In the genomic region with DNA sequence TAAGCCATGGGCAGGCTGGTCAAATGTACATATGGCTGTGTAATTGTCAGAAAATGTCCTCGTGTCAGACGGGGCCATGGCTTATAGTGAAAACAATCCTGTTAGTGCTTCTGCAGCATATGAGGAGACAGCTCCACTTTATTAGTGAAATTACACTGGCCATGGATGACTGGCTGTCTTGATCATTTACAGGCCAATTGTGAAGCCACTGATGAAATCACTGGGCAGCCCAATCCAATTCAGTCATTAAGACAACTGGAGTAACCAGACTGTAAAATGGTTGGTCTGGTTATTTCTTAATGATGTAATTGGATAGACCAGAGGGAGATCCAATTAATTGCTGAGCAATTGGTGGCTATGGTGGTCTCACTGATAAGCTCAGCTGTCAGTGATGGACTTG, we compare ENCODE assay signal across 28 cellular contexts.
"Had no signal": no experiment of that assay in that cellular context is flagged by ENCODE, and none has a peak within 500 bp of the region (broad histone marks: within the 10 kb centered on the region; RNA-seq: fewer than 3 reads in every experiment).

No MANE protein-coding gene starts in this region.

- H3K9me3 ChIP-seq: ascending aorta had no signal

- H3K4me3 ChIP-seq: ascending aorta, cardiac muscle cell, PC-9 had no signal

- H3K4me1 ChIP-seq: ascending aorta had no signal

- DNase-seq: activated CD4-positive, alpha-beta T cell treated with anti-CD3 and anti-CD28 coated beads for 36 hours; activated CD4-positive, alpha-beta T cell treated with anti-CD3 and anti-CD28 coated beads, Interleukin-2, amount 10 ng/mL, durations not matched to agents 7 days and 5 days; activated CD4-positive, alpha-beta T cell treated with anti-CD3 and anti-CD28 coated beads, Interleukin-2, amount 50 U/mL, for 48 hours; activated CD8-positive, alpha-beta T cell treated with anti-CD3 and anti-CD28 coated beads, Interleukin-2, amount 10 ng/mL, durations not matched to agents 7 days and 5 days; activated gamma-delta T cell; activated naive CD4-positive, alpha-beta T cell treated with Interleukin-2 at 50 U/mL for 16 hours; activated naive CD8-positive, alpha-beta T cell treated with anti-CD3 and anti-CD28 coated beads, Interleukin-2, amount 10 ng/mL, durations not matched to agents 7 days and 5 days; activated T-cell treated with anti-CD3 and anti-CD28 coated beads, Interleukin-2, amount 50 U/mL, for 24 hours; amygdala; MM.1S; NCI-H1092 treated with DMSO at 0.1 percent for 48 hours; NCI-H1417; NCI-H146; NCI-H187; NCI-H2029 treated with DMSO at 0.1 percent for 48 hours; NCI-H2107; NCI-H2171 treated with DMSO at 0.1 percent for 48 hours; NCI-H2227 treated with DMSO at 0.1 percent for 48 hours; NCI-H524 treated with DMSO at 0.1 percent for 48 hours; NCI-H748 treated with DMSO at 0.1 percent for 48 hours; NK-92 treated with Interleukin-12 subunit alpha and Interleukin-12 subunit beta, amount 100 ng/mL, for 24 hours; PC-9; SIG-M5 had no signal

- ATAC-seq: activated CD4-positive, alpha-beta T cell treated with anti-CD3 and anti-CD28 coated beads for 36 hours; activated CD4-positive, CD25-positive, alpha-beta regulatory T cell treated with anti-CD3 and anti-CD28 coated beads, Interleukin-2, amount 50 U/mL, for 24 hours; activated CD8-positive, alpha-beta T cell treated with anti-CD3 and anti-CD28 coated beads, Interleukin-2, amount 10 ng/mL, durations not matched to agents 7 days and 5 days; Right ventricle myocardium inferior; WTC11 had no signal

- H3K36me3 ChIP-seq: ascending aorta, cardiac muscle cell had no signal

- H3K27me3 ChIP-seq: ascending aorta, cardiac muscle cell had no signal
